Comparison of ENCODE assay signal across 40 cellular contexts in genomic region chr16:1450841-1451240, GRCh38. TPM values are rescaled to one million over a fixed set of nuclear protein-coding genes. Genes with fewer than 3 reads are reported as not detected.
DNase-seq lines count a peak whose midpoint lies in the region; ATAC-seq, FAIRE-seq and TF ChIP-seq lines count a peak whose summit lies in the region.
"Had no signal": no experiment of that assay in that cellular context is flagged by ENCODE, and none has a peak within 500 bp of the region (broad histone marks: within the 10 kb centered on the region; RNA-seq: fewer than 3 reads in every experiment).

No MANE protein-coding gene starts in this region.

- H3K9me3 ChIP-seq in HEK293 (ENCODE audit: control insufficient read depth, insufficient read depth, low read depth, low read length), result no peaks in the 10 kb centered on the region
- H3K9me3 ChIP-seq in NT2/D1 (ENCODE audit: insufficient read depth, low read length), result no peaks in the 10 kb centered on the region
- no peaks in the 10 kb centered on the region for H3K9me3 ChIP-seq in K562 (replicated peaks; ENCODE audit: control insufficient read depth, insufficient read depth, low read depth, low read length)
- H3K9me3 ChIP-seq: A549; BE2C; BLaER1; BLaER1 treated with 17β-estradiol and CSF1 and Interleukin-3, amounts not matched to agents 10 nM and 100 nM; Caco-2 had no signal

- H3K36me3 Mint-ChIP-seq in activated naive CD4-positive, alpha-beta T cell treated with anti-CD3 and anti-CD28 coated beads, Interleukin-2, amount 50 U/mL, for 72 hours, result no peaks in the 10 kb centered on the region

- no peak for FAIRE-seq in K562 (lab: Jason Lieb, UNC)
- FAIRE-seq: A204.1, A549, D721Med had no signal

- H3K4me3 ChIP-seq in HEK293 (ENCODE audit: low read depth, low read length) (no peak overlapping the region), NT2/D1 (ENCODE audit: insufficient read length, low read depth) (no peak overlapping the region), K562 (no peak overlapping the region)
- H3K4me3 ChIP-seq: A549; BLaER1; BLaER1 treated with 17β-estradiol and CSF1 and Interleukin-3, amounts not matched to agents 10 nM and 100 nM had no signal

- TF ChIP-seq CTCF in HEK293 (tag by site-specific recombination; IDR thresholded peaks at IDR 0.05) (no peak), RWPE1 (conservative IDR thresholded peaks at IDR 0.05; ENCODE audit: low read depth) (no peak), K562 (IDR thresholded peaks at IDR 0.05 in 2 of 3, conservative IDR thresholded peaks at IDR 0.05 in 1 of 3; ENCODE audit: insufficient read depth in 2 of 3, low read depth in 1 of 3, low read length in 3 of 3) (no peak)

- H3K9me3 Mint-ChIP-seq in activated naive CD4-positive, alpha-beta T cell treated with anti-CD3 and anti-CD28 coated beads, Interleukin-2, amount 50 U/mL, for 72 hours, result no peaks in the 10 kb centered on the region
- H3K9me3 Mint-ChIP-seq: CD14-positive monocyte; CD4-positive, alpha-beta memory T cell; CD4-positive, alpha-beta T cell; CD4-positive, CD25-positive, alpha-beta regulatory T cell; CD8-positive, alpha-beta memory T cell; CD8-positive, alpha-beta T cell had no signal

- DNase-seq in NT2/D1 (ENCODE audit: low read depth, low spot score) (no peak), RWPE1 (ENCODE audit: low spot score) (no peak), K562 (ENCODE audit: extremely low read depth in 1 of 4, low spot score in 3 of 4) (no peak), AML-193 (lab: John Stamatoyannopoulos, UW) (no peak), activated gamma-delta T cell (lab: John Stamatoyannopoulos, UW) (no peak), NCI-H510A treated with DMSO at 0.1 percent for 48 hours (lab: John Stamatoyannopoulos, UW) (no peak)
- no peak for DNase-seq in activated naive CD4-positive, alpha-beta T cell treated with anti-CD3 and anti-CD28 coated beads, Interleukin-2, amount 50 U/mL, for 72 hours (ENCODE audit: low spot score in 2 of 2)
- DNase-seq: 8988T; ACHN; BE2C; C1 segment of cervical spinal cord; Calu3; CD4-positive, alpha-beta memory T cell; CD4-positive, alpha-beta T cell; CD4-positive, CD25-positive, alpha-beta regulatory T cell; CD8-positive, alpha-beta memory T cell; CD8-positive, alpha-beta T cell; COR-L47; DMS 273 treated with DMSO at 0.1 percent for 48 hours; DMS153; DMS53; DMS79; DMS79 treated with DMSO at 0.1 percent for 48 hours; DND-41; EL had no signal

- POLR2A ChIA-PET in HEK293 (lab: Yijun Ruan, JAX) (no interaction called here), RWPE1 (lab: Yijun Ruan, JAX; ENCODE audit: low non-redundant PET) (no interaction called here), K562 (lab: Yijun Ruan, JAX) (interaction anchor here (1.1 kb wide), 1 partner anchor 14 kb away, joined by 3 read pairs; no protein-coding TSS in a partner anchor)

- H3K4me2 ChIP-seq in K562 (ENCODE audit: insufficient read depth, low read length), result no peak overlapping the region
- H3K4me2 ChIP-seq: A549; BLaER1; BLaER1 treated with 17β-estradiol and CSF1 and Interleukin-3, amounts not matched to agents 10 nM and 100 nM had no signal

- CTCF ChIA-PET in HEK293 (lab: Yijun Ruan, JAX), result interaction anchor here (0.7 kb wide), 1 partner anchor 268 kb away, joined by 3 read pairs; no protein-coding TSS in a partner anchor
- CTCF ChIA-PET in RWPE1 (lab: Yijun Ruan, JAX), result no interaction called here
- CTCF ChIA-PET in K562 (lab: Yijun Ruan, JAX; ENCODE audit: low intra/inter-chr PET ratio), result no interaction called here

- no TSS peak for BruUV-seq in K562 (replicated peaks; lab: Mats Ljungman, UMichigan)

- no peak overlapping the region for H3K27ac Mint-ChIP-seq in activated naive CD4-positive, alpha-beta T cell treated with anti-CD3 and anti-CD28 coated beads, Interleukin-2, amount 50 U/mL, for 72 hours
- H3K27ac Mint-ChIP-seq: CD4-positive, alpha-beta T cell; CD4-positive, CD25-positive, alpha-beta regulatory T cell; CD8-positive, alpha-beta T cell had no signal

- H3K9ac ChIP-seq in NT2/D1 (ENCODE audit: insufficient read length, low read depth) (peak overlapping the region; percentile 1), K562 (ENCODE audit: insufficient read depth in 1 of 2, low read depth in 2 of 2, low read length in 2 of 2) (no peak overlapping the region)
- H3K9ac ChIP-seq: BLaER1 had no signal

- H3K27me3 ChIP-seq in NT2/D1 (ENCODE audit: insufficient read depth, insufficient read length) (no peaks in the 10 kb centered on the region), K562 (ENCODE audit: control insufficient read depth in 2 of 2, insufficient read depth in 2 of 2, low read length in 2 of 2) (no peaks in the 10 kb centered on the region)
- H3K27me3 ChIP-seq: BE2C; BLaER1; BLaER1 treated with 17β-estradiol and CSF1 and Interleukin-3, amounts not matched to agents 10 nM and 100 nM had no signal

- H3K9me1 ChIP-seq in K562 (ENCODE audit: control insufficient read depth, insufficient read depth, low read length), result peaks cover 2% of the 10 kb centered on the region

- ATAC-seq in K562, result no peak; the same call in 2 of the 3 replicates
- no peak for ATAC-seq in activated naive CD4-positive, alpha-beta T cell treated with anti-CD3 and anti-CD28 coated beads, Interleukin-2, amount 50 U/mL, for 72 hours
- ATAC-seq: CD8-positive, alpha-beta T cell had no signal

- 90% methylated on average over 8 of the region's 21 CpGs for WGBS in K562 (ENCODE audit: insufficient coverage, low coverage, missing lambda C conversion rate)

- intact Hi-C loops in K562 (cut with micrococcal nuclease), result no loop called here

- in situ Hi-C loops in K562 (cut with MboI), result no loop called here

- H2AFZ ChIP-seq in K562 (ENCODE audit: low read depth, low read length), result no peak overlapping the region

- H3K27ac ChIP-seq in HEK293 (ENCODE audit: extremely low read depth, low read depth, low read length) (no peak overlapping the region), RWPE1 (0 out of 2 replicates have a peak overlapping the region, but pooled peaks have one; percentile 5), K562 (ENCODE audit: extremely low read depth, low read depth, low read length) (no peak overlapping the region)
- H3K27ac ChIP-seq: 22Rv1, A549, BLaER1, C4-2B had no signal

- no peaks in the 10 kb centered on the region for H4K20me1 ChIP-seq in K562 (replicated peaks; ENCODE audit: control insufficient read depth, insufficient read depth, low read length)

- no peaks in the 10 kb centered on the region for H3K79me2 ChIP-seq in K562 (ENCODE audit: control insufficient read depth, insufficient read depth, low read length)

- no peak for TF ChIP-seq RAD21 in K562 (CRISPR knock-in tag; conservative IDR thresholded peaks at IDR 0.05 in 1 of 2, IDR thresholded peaks at IDR 0.05 in 1 of 2)

- H3K4me1 ChIP-seq in HEK293 (ENCODE audit: control insufficient read depth, insufficient read depth, low read length) (no peaks in the 10 kb centered on the region), NT2/D1 (ENCODE audit: insufficient read depth, insufficient read length) (no peaks in the 10 kb centered on the region), K562 (replicated peaks in 1 of 2; ENCODE audit: control insufficient read depth in 2 of 2, insufficient read depth in 2 of 2, low read length in 2 of 2) (peaks cover 0 to 28% of the 10 kb centered on the region in 2 experiments; a peak in 2 of 5 replicates)
- H3K4me1 ChIP-seq: A549, BE2C, Caco-2 had no signal

- peaks cover 0 to 78% of the 10 kb centered on the region in 2 experiments; a peak in 1 of 3 replicates for H3K36me3 ChIP-seq in HEK293 (ENCODE audit: control insufficient read depth in 2 of 2, insufficient read depth in 1 of 2, low read length in 2 of 2)
- H3K36me3 ChIP-seq in NT2/D1 (ENCODE audit: insufficient read depth, insufficient read length, low read length), result peaks cover 96% of the 10 kb centered on the region
- peaks cover 88% of the 10 kb centered on the region; the same call in 2 of the 3 replicates for H3K36me3 ChIP-seq in K562 (ENCODE audit: control insufficient read depth, insufficient read depth, low read length)

- TF ChIP-seq EP300 in K562 (IDR thresholded peaks at IDR 0.05; ENCODE audit: low read length), result no peak

- TF ChIP-seq POLR2A in K562 (conservative IDR thresholded peaks at IDR 0.05), result no peak

RNA-seq across cellular contexts. Expression of gene CCDC154, which starts 6.5 kb away (rescaled TPM):
- total RNA-seq in K562 (2011; cell fraction: chromatin; rRNA removed; ENCODE audit: low replicate concordance), result 1.2 and 4.8 TPM in 2 replicates
- 2.5 and 3.0 TPM in 2 replicates for total RNA-seq in K562 (2011; cell fraction: nucleolus; rRNA removed)
- 1.5 and 2.7 TPM in 2 replicates for total RNA-seq in K562 (2011; cell fraction: nucleoplasm; rRNA removed)
- total RNA-seq in K562 (2014; rRNA removed) (0.04 TPM in 1 of 2 replicates, not detected in the other), K562 (2014; rRNA removed; fragmentation: Illumina TruSeq; extraction: Trizol) (not detected in 2 replicates), K562 (2015; rRNA removed; fragmentation: Illumina TruSeq; extraction: Trizol) (0.18 TPM in 1 of 2 replicates, not detected in the other), K562 (2021) (0.22 and 0.42 TPM in 2 replicates)
- polyA plus RNA-seq in K562 (2011; rRNA removed) (0.15 and 0.19 TPM in 2 replicates), K562 (2014; fragmentation: Illumina TruSeq; extraction: Trizol) (not detected in 2 replicates), K562 (2014; fragmentation: Nextera tagmentation; extraction: Ambion mirVana) (not detected), K562 (2014; rRNA removed) (0.03 and 1.4 TPM in 2 replicates)
- polyA plus RNA-seq in K562 (2011; cell fraction: cytosol; rRNA removed), result 0.04 TPM in 1 of 2 replicates, not detected in the other
- 1.1 and 2.4 TPM in 2 replicates for polyA plus RNA-seq in K562 (2011; cell fraction: nucleus; rRNA removed)
- polyA plus RNA-seq in K562 (2012), result 0.39 and 4.2 TPM in 2 replicates
- not detected in 2 replicates for polyA minus RNA-seq in K562 (2011; rRNA and poly(A)+ RNA removed)
- polyA minus RNA-seq in K562 (2011; cell fraction: cytosol; rRNA and poly(A)+ RNA removed), result not detected in 2 replicates
- polyA minus RNA-seq in K562 (2011; cell fraction: nucleus; rRNA and poly(A)+ RNA removed), result 0.33 and 0.54 TPM in 2 replicates
- total RNA-seq in activated naive CD4-positive, alpha-beta T cell treated with anti-CD3 and anti-CD28 coated beads, Interleukin-2, amount 50 U/mL, for 72 hours, result 1 to 10 TPM; 2.6 to 3.6 TPM
- total RNA-seq: Daoy had no signal
- polyA plus RNA-seq: CD14-positive monocyte; CD4-positive, CD25-positive, alpha-beta regulatory T cell; CD8-positive, alpha-beta memory T cell had no signal

RNA-seq across cellular contexts. Expression of gene PERCC1, which starts 20.0 kb away (rescaled TPM):
- not detected in 2 replicates for total RNA-seq in K562 (2011; cell fraction: chromatin; rRNA removed; ENCODE audit: low replicate concordance)
- not detected in 2 replicates for total RNA-seq in K562 (2011; cell fraction: nucleolus; rRNA removed)
- total RNA-seq in K562 (2011; cell fraction: nucleoplasm; rRNA removed), result not detected in 2 replicates
- total RNA-seq in K562 (2014; rRNA removed), result not detected in 2 replicates
- total RNA-seq in K562 (2014; rRNA removed; fragmentation: Illumina TruSeq; extraction: Trizol), result not detected in 2 replicates
- total RNA-seq in K562 (2015; rRNA removed; fragmentation: Illumina TruSeq; extraction: Trizol), result not detected in 2 replicates
- total RNA-seq in K562 (2021), result not detected in 2 replicates
- not detected in 2 replicates for polyA plus RNA-seq in K562 (2011; rRNA removed)
- polyA plus RNA-seq in K562 (2011; cell fraction: cytosol; rRNA removed), result not detected in 2 replicates
- not detected in 2 replicates for polyA plus RNA-seq in K562 (2011; cell fraction: nucleus; rRNA removed)
- polyA plus RNA-seq in K562 (2012), result not detected in 2 replicates
- not detected in 2 replicates for polyA plus RNA-seq in K562 (2014; fragmentation: Illumina TruSeq; extraction: Trizol)
- not detected for polyA plus RNA-seq in K562 (2014; fragmentation: Nextera tagmentation; extraction: Ambion mirVana)
- polyA plus RNA-seq in K562 (2014; rRNA removed), result not detected in 2 replicates
- not detected in 2 replicates for polyA minus RNA-seq in K562 (2011; rRNA and poly(A)+ RNA removed)
- polyA minus RNA-seq in K562 (2011; cell fraction: cytosol; rRNA and poly(A)+ RNA removed), result not detected in 2 replicates
- polyA minus RNA-seq in K562 (2011; cell fraction: nucleus; rRNA and poly(A)+ RNA removed), result not detected in 2 replicates
- under 1 TPM in 1 of 2 donors, not detected in 1; 0.27 TPM for total RNA-seq in activated naive CD4-positive, alpha-beta T cell treated with anti-CD3 and anti-CD28 coated beads, Interleukin-2, amount 50 U/mL, for 72 hours
- total RNA-seq: A172; A673; Calu3; CD4-positive, CD25-positive, alpha-beta regulatory T cell; Daoy had no signal
- polyA plus RNA-seq: A549; AG04450; BJ; CD14-positive monocyte; CD4-positive, alpha-beta memory T cell; CD4-positive, CD25-positive, alpha-beta regulatory T cell; CD8-positive, alpha-beta memory T cell had no signal

RNA-seq across cellular contexts. Expression of gene CLCN7, which starts 24.0 kb away (rescaled TPM):
- 211 and 640 TPM in 2 replicates for total RNA-seq in K562 (2011; cell fraction: chromatin; rRNA removed; ENCODE audit: low replicate concordance)
- 395 and 397 TPM in 2 replicates for total RNA-seq in K562 (2011; cell fraction: nucleolus; rRNA removed)
- 230 and 249 TPM in 2 replicates for total RNA-seq in K562 (2011; cell fraction: nucleoplasm; rRNA removed)
- 56.3 and 60.8 TPM in 2 replicates for total RNA-seq in K562 (2014; rRNA removed)
- total RNA-seq in K562 (2014; rRNA removed; fragmentation: Illumina TruSeq; extraction: Trizol), result 8.4 and 10.7 TPM in 2 replicates
- total RNA-seq in K562 (2015; rRNA removed; fragmentation: Illumina TruSeq; extraction: Trizol), result 19.6 and 22.4 TPM in 2 replicates
- 85.3 and 97.0 TPM in 2 replicates for total RNA-seq in K562 (2021)
- 18.2 and 29.5 TPM in 2 replicates for polyA plus RNA-seq in K562 (2011; rRNA removed)
- polyA plus RNA-seq in K562 (2011; cell fraction: cytosol; rRNA removed), result 15.2 and 41.1 TPM in 2 replicates
- 239 and 402 TPM in 2 replicates for polyA plus RNA-seq in K562 (2011; cell fraction: nucleus; rRNA removed)
- 92.4 and 190 TPM in 2 replicates for polyA plus RNA-seq in K562 (2012)
- polyA plus RNA-seq in K562 (2014; fragmentation: Illumina TruSeq; extraction: Trizol), result 18.7 and 39.3 TPM in 2 replicates
- polyA plus RNA-seq in K562 (2014; fragmentation: Nextera tagmentation; extraction: Ambion mirVana), result under 1 TPM; 0.06 TPM
- polyA plus RNA-seq in K562 (2014; rRNA removed), result 81.5 and 126 TPM in 2 replicates
- 9.3 and 23.0 TPM in 2 replicates for polyA minus RNA-seq in K562 (2011; rRNA and poly(A)+ RNA removed)
- polyA minus RNA-seq in K562 (2011; cell fraction: cytosol; rRNA and poly(A)+ RNA removed), result 19.6 and 27.9 TPM in 2 replicates
- 70.2 and 71.9 TPM in 2 replicates for polyA minus RNA-seq in K562 (2011; cell fraction: nucleus; rRNA and poly(A)+ RNA removed)
- total RNA-seq in activated naive CD4-positive, alpha-beta T cell treated with anti-CD3 and anti-CD28 coated beads, Interleukin-2, amount 50 U/mL, for 72 hours, result 100 to 1,000 TPM in 1 of 2 donors, 10 to 100 TPM in 1; 43.2 to 138 TPM

RNA-seq across cellular contexts. Expression of gene UQCC4, which starts 30.3 kb away (rescaled TPM):
- total RNA-seq in K562 (2011; cell fraction: chromatin; rRNA removed; ENCODE audit: low replicate concordance), result 18.2 and 43.0 TPM in 2 replicates
- total RNA-seq in K562 (2011; cell fraction: nucleolus; rRNA removed), result 45.9 and 52.7 TPM in 2 replicates
- 35.9 and 40.4 TPM in 2 replicates for total RNA-seq in K562 (2011; cell fraction: nucleoplasm; rRNA removed)
- total RNA-seq in K562 (2014; rRNA removed), result 48.7 and 49.7 TPM in 2 replicates
- total RNA-seq in K562 (2014; rRNA removed; fragmentation: Illumina TruSeq; extraction: Trizol), result 12.3 and 15.4 TPM in 2 replicates
- 34.4 and 35.6 TPM in 2 replicates for total RNA-seq in K562 (2015; rRNA removed; fragmentation: Illumina TruSeq; extraction: Trizol)
- total RNA-seq in K562 (2021), result 31.9 and 35.3 TPM in 2 replicates
- 46.1 and 47.0 TPM in 2 replicates for polyA plus RNA-seq in K562 (2011; rRNA removed)
- polyA plus RNA-seq in K562 (2011; cell fraction: cytosol; rRNA removed), result 52.6 and 64.3 TPM in 2 replicates
- 44.3 and 47.3 TPM in 2 replicates for polyA plus RNA-seq in K562 (2011; cell fraction: nucleus; rRNA removed)
- 16.8 and 31.2 TPM in 2 replicates for polyA plus RNA-seq in K562 (2012)
- 20.5 and 37.8 TPM in 2 replicates for polyA plus RNA-seq in K562 (2014; fragmentation: Illumina TruSeq; extraction: Trizol)
- 1 to 10 TPM; 1.3 to 3.9 TPM for polyA plus RNA-seq in K562 (2014; fragmentation: Nextera tagmentation; extraction: Ambion mirVana)
- polyA plus RNA-seq in K562 (2014; rRNA removed), result 43.9 and 50.0 TPM in 2 replicates
- polyA minus RNA-seq in K562 (2011; rRNA and poly(A)+ RNA removed), result 10.9 and 12.0 TPM in 2 replicates
- 8.9 and 11.7 TPM in 2 replicates for polyA minus RNA-seq in K562 (2011; cell fraction: cytosol; rRNA and poly(A)+ RNA removed)
- 9.6 and 14.0 TPM in 2 replicates for polyA minus RNA-seq in K562 (2011; cell fraction: nucleus; rRNA and poly(A)+ RNA removed)
- 10 to 100 TPM; 12.4 to 15.2 TPM for total RNA-seq in activated naive CD4-positive, alpha-beta T cell treated with anti-CD3 and anti-CD28 coated beads, Interleukin-2, amount 50 U/mL, for 72 hours

RNA-seq across cellular contexts. Expression of gene UNKL, which starts 36.3 kb away (rescaled TPM):
- 87.2 and 161 TPM in 2 replicates for total RNA-seq in K562 (2011; cell fraction: chromatin; rRNA removed; ENCODE audit: low replicate concordance)
- 91.9 and 116 TPM in 2 replicates for total RNA-seq in K562 (2011; cell fraction: nucleolus; rRNA removed)
- total RNA-seq in K562 (2011; cell fraction: nucleoplasm; rRNA removed), result 69.6 and 98.9 TPM in 2 replicates
- total RNA-seq in K562 (2014; rRNA removed) (17.2 and 17.6 TPM in 2 replicates), K562 (2014; rRNA removed; fragmentation: Illumina TruSeq; extraction: Trizol) (4.2 and 4.4 TPM in 2 replicates), K562 (2015; rRNA removed; fragmentation: Illumina TruSeq; extraction: Trizol) (5.1 and 12.1 TPM in 2 replicates), K562 (2021) (22.3 and 30.2 TPM in 2 replicates)
- polyA plus RNA-seq in K562 (2011; rRNA removed) (19.0 and 26.5 TPM in 2 replicates), K562 (2014; fragmentation: Illumina TruSeq; extraction: Trizol) (3.3 and 18.5 TPM in 2 replicates), K562 (2014; fragmentation: Nextera tagmentation; extraction: Ambion mirVana) (under 1 TPM; 0.37 to 0.48 TPM), K562 (2014; rRNA removed) (17.5 and 22.1 TPM in 2 replicates)
- polyA plus RNA-seq in K562 (2011; cell fraction: cytosol; rRNA removed), result 17.4 and 36.7 TPM in 2 replicates
- 121 and 141 TPM in 2 replicates for polyA plus RNA-seq in K562 (2011; cell fraction: nucleus; rRNA removed)
- polyA plus RNA-seq in K562 (2012), result 11.5 and 25.8 TPM in 2 replicates
- polyA minus RNA-seq in K562 (2011; rRNA and poly(A)+ RNA removed), result 3.1 and 3.6 TPM in 2 replicates
- polyA minus RNA-seq in K562 (2011; cell fraction: cytosol; rRNA and poly(A)+ RNA removed), result 23.1 and 27.5 TPM in 2 replicates
- 25.4 and 28.3 TPM in 2 replicates for polyA minus RNA-seq in K562 (2011; cell fraction: nucleus; rRNA and poly(A)+ RNA removed)
- 10 to 100 TPM; 38.0 to 72.1 TPM for total RNA-seq in activated naive CD4-positive, alpha-beta T cell treated with anti-CD3 and anti-CD28 coated beads, Interleukin-2, amount 50 U/mL, for 72 hours
